1 cellular context compared by ENCODE assay signal in genomic region chr2:128169497-128169896, GRCh38.
TF ChIP-seq lines count a peak whose summit lies in the region.

No MANE protein-coding gene starts in this region.

TF ChIP-seq in HepG2, 621 proteins besides CTCF, POLR2A, EP300 and RAD21 (continued from another document):
- TF ChIP-seq, protein P1, sequence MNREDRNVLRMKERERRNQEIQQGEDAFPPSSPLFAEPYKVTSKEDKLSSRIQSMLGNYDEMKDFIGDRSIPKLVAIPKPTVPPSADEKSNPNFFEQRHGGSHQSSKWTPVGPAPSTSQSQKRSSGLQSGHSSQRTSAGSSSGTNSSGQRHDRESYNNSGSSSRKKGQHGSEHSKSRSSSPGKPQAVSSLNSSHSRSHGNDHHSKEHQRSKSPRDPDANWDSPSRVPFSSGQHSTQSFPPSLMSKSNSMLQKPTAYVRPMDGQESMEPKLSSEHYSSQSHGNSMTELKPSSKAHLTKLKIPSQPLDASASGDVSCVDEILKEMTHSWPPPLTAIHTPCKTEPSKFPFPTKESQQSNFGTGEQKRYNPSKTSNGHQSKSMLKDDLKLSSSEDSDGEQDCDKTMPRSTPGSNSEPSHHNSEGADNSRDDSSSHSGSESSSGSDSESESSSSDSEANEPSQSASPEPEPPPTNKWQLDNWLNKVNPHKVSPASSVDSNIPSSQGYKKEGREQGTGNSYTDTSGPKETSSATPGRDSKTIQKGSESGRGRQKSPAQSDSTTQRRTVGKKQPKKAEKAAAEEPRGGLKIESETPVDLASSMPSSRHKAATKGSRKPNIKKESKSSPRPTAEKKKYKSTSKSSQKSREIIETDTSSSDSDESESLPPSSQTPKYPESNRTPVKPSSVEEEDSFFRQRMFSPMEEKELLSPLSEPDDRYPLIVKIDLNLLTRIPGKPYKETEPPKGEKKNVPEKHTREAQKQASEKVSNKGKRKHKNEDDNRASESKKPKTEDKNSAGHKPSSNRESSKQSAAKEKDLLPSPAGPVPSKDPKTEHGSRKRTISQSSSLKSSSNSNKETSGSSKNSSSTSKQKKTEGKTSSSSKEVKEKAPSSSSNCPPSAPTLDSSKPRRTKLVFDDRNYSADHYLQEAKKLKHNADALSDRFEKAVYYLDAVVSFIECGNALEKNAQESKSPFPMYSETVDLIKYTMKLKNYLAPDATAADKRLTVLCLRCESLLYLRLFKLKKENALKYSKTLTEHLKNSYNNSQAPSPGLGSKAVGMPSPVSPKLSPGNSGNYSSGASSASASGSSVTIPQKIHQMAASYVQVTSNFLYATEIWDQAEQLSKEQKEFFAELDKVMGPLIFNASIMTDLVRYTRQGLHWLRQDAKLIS (CRISPR knock-in tag; IDR thresholded peaks at IDR 0.05): 0 out of 2 replicates have a peak, but pooled peaks have one; percentile 43
- no peak for TF ChIP-seq ZNF263 (CRISPR knock-in tag; IDR thresholded peaks at IDR 0.05)
- TF ChIP-seq XRCC5 (optimal IDR thresholded peaks at IDR 0.05; ENCODE audit: low read length): no peak
- no peak for TF ChIP-seq ZBTB20 (CRISPR knock-in tag; IDR thresholded peaks at IDR 0.05; ENCODE audit: borderline replicate concordance, low read depth)
- TF ChIP-seq, protein P2, sequence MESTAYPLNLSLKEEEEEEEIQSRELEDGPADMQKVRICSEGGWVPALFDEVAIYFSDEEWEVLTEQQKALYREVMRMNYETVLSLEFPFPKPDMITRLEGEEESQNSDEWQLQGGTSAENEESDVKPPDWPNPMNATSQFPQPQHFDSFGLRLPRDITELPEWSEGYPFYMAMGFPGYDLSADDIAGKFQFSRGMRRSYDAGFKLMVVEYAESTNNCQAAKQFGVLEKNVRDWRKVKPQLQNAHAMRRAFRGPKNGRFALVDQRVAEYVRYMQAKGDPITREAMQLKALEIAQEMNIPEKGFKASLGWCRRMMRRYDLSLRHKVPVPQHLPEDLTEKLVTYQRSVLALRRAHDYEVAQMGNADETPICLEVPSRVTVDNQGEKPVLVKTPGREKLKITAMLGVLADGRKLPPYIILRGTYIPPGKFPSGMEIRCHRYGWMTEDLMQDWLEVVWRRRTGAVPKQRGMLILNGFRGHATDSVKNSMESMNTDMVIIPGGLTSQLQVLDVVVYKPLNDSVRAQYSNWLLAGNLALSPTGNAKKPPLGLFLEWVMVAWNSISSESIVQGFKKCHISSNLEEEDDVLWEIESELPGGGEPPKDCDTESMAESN (CRISPR knock-in tag; conservative IDR thresholded peaks at IDR 0.05): no peak
- 0 out of 2 replicates have a peak, but pooled peaks have one; percentile 8 for TF ChIP-seq ZNF670 (CRISPR knock-in tag; IDR thresholded peaks at IDR 0.05; ENCODE audit: borderline replicate concordance)
- 0 out of 2 replicates have a peak, but pooled peaks have one; percentile 26 for TF ChIP-seq SRF (IDR thresholded peaks at IDR 0.05; ENCODE audit: low read depth, low read length)
- no peak for TF ChIP-seq ZNF773 (CRISPR knock-in tag; IDR thresholded peaks at IDR 0.05; ENCODE audit: borderline replicate concordance)
